ENCODE assay signal across 1 cellular context in the genomic region with DNA sequence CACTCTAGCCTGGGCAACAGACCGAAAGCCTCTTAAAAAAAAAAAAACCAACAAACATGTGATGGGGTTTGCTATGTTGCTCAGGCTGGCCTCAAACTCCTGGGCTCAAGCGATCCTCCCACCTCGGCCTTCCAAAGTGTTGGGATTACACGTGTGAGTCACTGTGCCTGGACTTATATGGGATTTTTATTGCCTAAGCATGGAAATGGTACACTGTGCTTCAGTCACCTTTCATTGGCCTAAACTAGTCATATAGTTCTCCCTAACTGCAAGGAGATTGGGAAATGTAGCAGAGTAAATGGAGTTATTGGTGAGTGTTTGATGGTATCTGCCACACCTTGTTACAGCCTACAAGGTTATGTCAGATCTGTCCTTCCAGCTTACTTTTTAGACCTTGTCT.
TF ChIP-seq lines count a peak whose summit lies in the region.

No MANE protein-coding gene starts in this region.

TF ChIP-seq in HEK293, 187 proteins besides CTCF, POLR2A, EP300 and RAD21 (continued from another document):
- TF ChIP-seq, protein P1, sequence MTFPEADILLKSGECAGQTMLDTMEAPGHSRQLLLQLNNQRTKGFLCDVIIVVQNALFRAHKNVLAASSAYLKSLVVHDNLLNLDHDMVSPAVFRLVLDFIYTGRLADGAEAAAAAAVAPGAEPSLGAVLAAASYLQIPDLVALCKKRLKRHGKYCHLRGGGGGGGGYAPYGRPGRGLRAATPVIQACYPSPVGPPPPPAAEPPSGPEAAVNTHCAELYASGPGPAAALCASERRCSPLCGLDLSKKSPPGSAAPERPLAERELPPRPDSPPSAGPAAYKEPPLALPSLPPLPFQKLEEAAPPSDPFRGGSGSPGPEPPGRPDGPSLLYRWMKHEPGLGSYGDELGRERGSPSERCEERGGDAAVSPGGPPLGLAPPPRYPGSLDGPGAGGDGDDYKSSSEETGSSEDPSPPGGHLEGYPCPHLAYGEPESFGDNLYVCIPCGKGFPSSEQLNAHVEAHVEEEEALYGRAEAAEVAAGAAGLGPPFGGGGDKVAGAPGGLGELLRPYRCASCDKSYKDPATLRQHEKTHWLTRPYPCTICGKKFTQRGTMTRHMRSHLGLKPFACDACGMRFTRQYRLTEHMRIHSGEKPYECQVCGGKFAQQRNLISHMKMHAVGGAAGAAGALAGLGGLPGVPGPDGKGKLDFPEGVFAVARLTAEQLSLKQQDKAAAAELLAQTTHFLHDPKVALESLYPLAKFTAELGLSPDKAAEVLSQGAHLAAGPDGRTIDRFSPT (tag by site-specific recombination; IDR thresholded peaks at IDR 0.05): no peak
- no peak for TF ChIP-seq ZNF843 (tag by site-specific recombination; IDR thresholded peaks at IDR 0.05)
- TF ChIP-seq, protein P2, sequence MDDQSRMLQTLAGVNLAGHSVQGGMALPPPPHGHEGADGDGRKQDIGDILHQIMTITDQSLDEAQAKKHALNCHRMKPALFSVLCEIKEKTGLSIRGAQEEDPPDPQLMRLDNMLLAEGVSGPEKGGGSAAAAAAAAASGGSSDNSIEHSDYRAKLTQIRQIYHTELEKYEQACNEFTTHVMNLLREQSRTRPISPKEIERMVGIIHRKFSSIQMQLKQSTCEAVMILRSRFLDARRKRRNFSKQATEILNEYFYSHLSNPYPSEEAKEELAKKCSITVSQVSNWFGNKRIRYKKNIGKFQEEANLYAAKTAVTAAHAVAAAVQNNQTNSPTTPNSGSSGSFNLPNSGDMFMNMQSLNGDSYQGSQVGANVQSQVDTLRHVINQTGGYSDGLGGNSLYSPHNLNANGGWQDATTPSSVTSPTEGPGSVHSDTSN (CRISPR knock-in tag; IDR thresholded peaks at IDR 0.05): no peak
- TF ChIP-seq, protein P3, sequence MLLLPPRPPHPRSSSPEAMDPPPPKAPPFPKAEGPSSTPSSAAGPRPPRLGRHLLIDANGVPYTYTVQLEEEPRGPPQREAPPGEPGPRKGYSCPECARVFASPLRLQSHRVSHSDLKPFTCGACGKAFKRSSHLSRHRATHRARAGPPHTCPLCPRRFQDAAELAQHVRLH (tag by site-specific recombination; IDR thresholded peaks at IDR 0.05): no peak
- TF ChIP-seq, protein P4, sequence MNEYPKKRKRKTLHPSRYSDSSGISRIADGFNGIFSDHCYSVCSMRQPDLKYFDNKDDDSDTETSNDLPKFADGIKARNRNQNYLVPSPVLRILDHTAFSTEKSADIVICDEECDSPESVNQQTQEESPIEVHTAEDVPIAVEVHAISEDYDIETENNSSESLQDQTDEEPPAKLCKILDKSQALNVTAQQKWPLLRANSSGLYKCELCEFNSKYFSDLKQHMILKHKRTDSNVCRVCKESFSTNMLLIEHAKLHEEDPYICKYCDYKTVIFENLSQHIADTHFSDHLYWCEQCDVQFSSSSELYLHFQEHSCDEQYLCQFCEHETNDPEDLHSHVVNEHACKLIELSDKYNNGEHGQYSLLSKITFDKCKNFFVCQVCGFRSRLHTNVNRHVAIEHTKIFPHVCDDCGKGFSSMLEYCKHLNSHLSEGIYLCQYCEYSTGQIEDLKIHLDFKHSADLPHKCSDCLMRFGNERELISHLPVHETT (tag by site-specific recombination; IDR thresholded peaks at IDR 0.05): no peak
- no peak for TF ChIP-seq OVOL3 (tag by site-specific recombination; IDR thresholded peaks at IDR 0.05)
- no peak for TF ChIP-seq ZNF747 (tag by site-specific recombination; IDR thresholded peaks at IDR 0.05)
- TF ChIP-seq, protein P5, sequence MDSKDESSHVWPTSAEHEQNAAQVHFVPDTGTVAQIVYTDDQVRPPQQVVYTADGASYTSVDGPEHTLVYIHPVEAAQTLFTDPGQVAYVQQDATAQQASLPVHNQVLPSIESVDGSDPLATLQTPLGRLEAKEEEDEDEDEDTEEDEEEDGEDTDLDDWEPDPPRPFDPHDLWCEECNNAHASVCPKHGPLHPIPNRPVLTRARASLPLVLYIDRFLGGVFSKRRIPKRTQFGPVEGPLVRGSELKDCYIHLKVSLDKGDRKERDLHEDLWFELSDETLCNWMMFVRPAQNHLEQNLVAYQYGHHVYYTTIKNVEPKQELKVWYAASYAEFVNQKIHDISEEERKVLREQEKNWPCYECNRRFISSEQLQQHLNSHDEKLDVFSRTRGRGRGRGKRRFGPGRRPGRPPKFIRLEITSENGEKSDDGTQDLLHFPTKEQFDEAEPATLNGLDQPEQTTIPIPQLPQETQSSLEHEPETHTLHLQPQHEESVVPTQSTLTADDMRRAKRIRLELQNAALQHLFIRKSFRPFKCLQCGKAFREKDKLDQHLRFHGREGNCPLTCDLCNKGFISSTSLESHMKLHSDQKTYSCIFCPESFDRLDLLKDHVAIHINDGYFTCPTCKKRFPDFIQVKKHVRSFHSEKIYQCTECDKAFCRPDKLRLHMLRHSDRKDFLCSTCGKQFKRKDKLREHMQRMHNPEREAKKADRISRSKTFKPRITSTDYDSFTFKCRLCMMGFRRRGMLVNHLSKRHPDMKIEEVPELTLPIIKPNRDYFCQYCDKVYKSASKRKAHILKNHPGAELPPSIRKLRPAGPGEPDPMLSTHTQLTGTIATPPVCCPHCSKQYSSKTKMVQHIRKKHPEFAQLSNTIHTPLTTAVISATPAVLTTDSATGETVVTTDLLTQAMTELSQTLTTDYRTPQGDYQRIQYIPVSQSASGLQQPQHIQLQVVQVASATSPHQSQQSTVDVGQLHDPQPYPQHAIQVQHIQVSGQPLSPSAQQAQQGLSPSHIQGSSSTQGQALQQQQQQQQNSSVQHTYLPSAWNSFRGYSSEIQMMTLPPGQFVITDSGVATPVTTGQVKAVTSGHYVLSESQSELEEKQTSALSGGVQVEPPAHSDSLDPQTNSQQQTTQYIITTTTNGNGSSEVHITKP (tag by site-specific recombination; IDR thresholded peaks at IDR 0.05): peak; percentile 19; the same call in 1 of the 2 replicates
- no peak for TF ChIP-seq ZNF776 (tag by site-specific recombination; IDR thresholded peaks at IDR 0.05; ENCODE audit: borderline replicate concordance)
- TF ChIP-seq ZNF423 (tag by site-specific recombination; IDR thresholded peaks at IDR 0.05): no peak
